Comparison of ENCODE assay signal across 11 cellular contexts in genomic region chr10:13705526-13706169, GRCh38.
DNase-seq lines count a peak whose midpoint lies in the region; TF ChIP-seq lines count a peak whose summit lies in the region.
"Had no signal": no experiment of that assay in that cellular context is flagged by ENCODE, and none has a peak within 500 bp of the region (broad histone marks: within the 10 kb centered on the region; RNA-seq: fewer than 3 reads in every experiment).

No MANE protein-coding gene starts in this region.

- peak overlapping the region; percentile 86 for H3K4me3 Mint-ChIP-seq in osteocyte (ENCODE audit: unreplicated experiment)
- H3K4me3 Mint-ChIP-seq: stimulated activated naive CD8-positive, alpha-beta T cell treated with anti-CD3 and anti-CD28 coated beads, Interleukin-15, Interleukin-2, amounts not matched to agents 100 ng/mL and 50 ng/mL, for 24 hours had no signal

- no peak for TF ChIP-seq CTCF in VCaP (conservative IDR thresholded peaks at IDR 0.05)
- TF ChIP-seq CTCF in fibroblast of villous mesenchyme (IDR thresholded peaks at IDR 0.05; ENCODE audit: insufficient read depth, low read depth, low read length), result no peak
- no peak for TF ChIP-seq CTCF in osteocyte (IDR thresholded peaks at IDR 0.05)

- H3K27me3 Mint-ChIP-seq in osteocyte (ENCODE audit: unreplicated experiment), result no peaks in the 10 kb centered on the region

- DNase-seq in ELF-1 (ENCODE audit: low read depth, low spot score) (peak; percentile 70), fibroblast of villous mesenchyme (ENCODE audit: low read depth) (peak; percentile 33), osteocyte (ENCODE audit: extremely low spot score, unreplicated experiment) (no peak), COR-L47 (lab: John Stamatoyannopoulos, UW) (no peak), NCI-H510A treated with DMSO at 0.1 percent for 48 hours (lab: John Stamatoyannopoulos, UW) (no peak)
- DNase-seq in effector CD4-positive, alpha-beta T cell, result no peak
- no peak for DNase-seq in activated CD4-positive, CD25-positive, alpha-beta regulatory T cell (lab: John Stamatoyannopoulos, UW)
- DNase-seq: DMS153, NCI-H2171 treated with DMSO at 0.1 percent for 48 hours had no signal

- H3K4me3 ChIP-seq in fibroblast of villous mesenchyme (ENCODE audit: low read depth, low read length), result peak overlapping the region; percentile 63

- peaks cover 98% of the 10 kb centered on the region for H3K4me1 Mint-ChIP-seq in osteocyte (ENCODE audit: unreplicated experiment)

- no peaks in the 10 kb centered on the region for H3K9me3 Mint-ChIP-seq in osteocyte (ENCODE audit: unreplicated experiment)
- H3K9me3 Mint-ChIP-seq: stimulated activated naive CD8-positive, alpha-beta T cell treated with anti-CD3 and anti-CD28 coated beads, Interleukin-15, Interleukin-2, amounts not matched to agents 100 ng/mL and 50 ng/mL, for 24 hours had no signal

- peaks cover 44% of the 10 kb centered on the region for H3K36me3 Mint-ChIP-seq in osteocyte (ENCODE audit: unreplicated experiment)

- H3K27ac Mint-ChIP-seq in osteocyte (ENCODE audit: unreplicated experiment), result peak overlapping the region; percentile 27
- H3K27ac Mint-ChIP-seq: stimulated activated naive CD8-positive, alpha-beta T cell treated with anti-CD3 and anti-CD28 coated beads, Interleukin-15, Interleukin-2, amounts not matched to agents 100 ng/mL and 50 ng/mL, for 24 hours had no signal

- peak overlapping the region; percentile 96 for H3K27ac ChIP-seq in VCaP

Comparison
In these comparisons a context has a peak if more than half of its experiments do, and no peak if none do; other contexts are left out.
1. DNase-seq: peak in ELF-1 (single experiment) and fibroblast of villous mesenchyme (single experiment); none in osteocyte (single experiment), effector CD4-positive, alpha-beta T cell (single experiment), activated CD4-positive, CD25-positive, alpha-beta regulatory T cell (0 of 4), COR-L47 (single experiment) and NCI-H510A treated with DMSO at 0.1 percent for 48 hours (single experiment).